In genomic region chr14:94617366-94617941, GRCh38 we compare ENCODE assay signal across 1 cellular context.
TF ChIP-seq lines count a peak whose summit lies in the region.

No MANE protein-coding gene starts in this region.

TF ChIP-seq in HepG2, 621 proteins besides CTCF, POLR2A, EP300 and RAD21:
- TF ChIP-seq ZNF337 (CRISPR knock-in tag; IDR thresholded peaks at IDR 0.05; ENCODE audit: borderline replicate concordance, low read depth) (no peak), DNMT3B (CRISPR knock-in tag; conservative IDR thresholded peaks at IDR 0.05) (no peak), MIER2 (CRISPR knock-in tag; IDR thresholded peaks at IDR 0.05) (no peak), HNRNPL (IDR thresholded peaks at IDR 0.05; ENCODE audit: low read depth, low read length) (peak; percentile 54; the same call in 1 of the 2 replicates), RBFOX2 (IDR thresholded peaks at IDR 0.05; ENCODE audit: low read depth, low read length) (peak; percentile 86), ZNF33A (CRISPR knock-in tag; IDR thresholded peaks at IDR 0.05; ENCODE audit: borderline replicate concordance) (no peak), AGO2 (optimal IDR thresholded peaks at IDR 0.05; ENCODE audit: low read depth, low read length) (peak; percentile 75), POLR2G (IDR thresholded peaks at IDR 0.05; ENCODE audit: low read depth, low read length) (peak; percentile 54), AKAP8 (CRISPR knock-in tag; IDR thresholded peaks at IDR 0.05) (no peak)
- TF ChIP-seq, protein P1, sequence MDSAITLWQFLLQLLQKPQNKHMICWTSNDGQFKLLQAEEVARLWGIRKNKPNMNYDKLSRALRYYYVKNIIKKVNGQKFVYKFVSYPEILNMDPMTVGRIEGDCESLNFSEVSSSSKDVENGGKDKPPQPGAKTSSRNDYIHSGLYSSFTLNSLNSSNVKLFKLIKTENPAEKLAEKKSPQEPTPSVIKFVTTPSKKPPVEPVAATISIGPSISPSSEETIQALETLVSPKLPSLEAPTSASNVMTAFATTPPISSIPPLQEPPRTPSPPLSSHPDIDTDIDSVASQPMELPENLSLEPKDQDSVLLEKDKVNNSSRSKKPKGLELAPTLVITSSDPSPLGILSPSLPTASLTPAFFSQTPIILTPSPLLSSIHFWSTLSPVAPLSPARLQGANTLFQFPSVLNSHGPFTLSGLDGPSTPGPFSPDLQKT (CRISPR knock-in tag; IDR thresholded peaks at IDR 0.05; ENCODE audit: borderline replicate concordance): no peak
